In genomic region chr2:210477496-210477895, GRCh38 we compare ENCODE assay signal across 8 cellular contexts. TPM values are rescaled to one million over a fixed set of nuclear protein-coding genes. Genes with fewer than 3 reads are reported as not detected.
A peak's percentile ranks its signal among the peaks of the same experiment; 100 is the strongest.
DNase-seq lines count a peak whose midpoint lies in the region; ATAC-seq and TF ChIP-seq lines count a peak whose summit lies in the region.

No MANE protein-coding gene starts in this region.

- POLR2A ChIA-PET in AG04449 (lab: Yijun Ruan, JAX) (no interaction called here), HEK293 (lab: Yijun Ruan, JAX) (no interaction called here)
- POLR2A ChIA-PET in activated CD4-positive, alpha-beta T cell treated with anti-CD3 and anti-CD28 coated beads, Interleukin-2, amount 10 ng/mL, durations not matched to agents 7 days and 5 days (lab: Charles Lee), result no interaction called here

- H3K27ac Mint-ChIP-seq in activated CD4-positive, alpha-beta T cell treated with anti-CD3 and anti-CD28 coated beads, Interleukin-2, amount 10 ng/mL, durations not matched to agents 7 days and 5 days, result peak overlapping the region; percentile 98

- ATAC-seq in sciatic nerve (peak; percentile 70), GM18868 (IDR thresholded peaks at IDR 0.05; ENCODE audit: unreplicated experiment) (no peak), HG03139 (IDR thresholded peaks at IDR 0.05; ENCODE audit: unreplicated experiment) (no peak)

- no peaks in the 10 kb centered on the region for H3K4me1 ChIP-seq in HEK293 (ENCODE audit: control insufficient read depth, insufficient read depth, low read length)

- no peak overlapping the region for H3K27ac ChIP-seq in HEK293 (ENCODE audit: extremely low read depth, low read depth, low read length)

- H3K36me3 Mint-ChIP-seq in activated CD4-positive, alpha-beta T cell treated with anti-CD3 and anti-CD28 coated beads, Interleukin-2, amount 10 ng/mL, durations not matched to agents 7 days and 5 days (ENCODE audit: low read depth), result peaks cover 4% of the 10 kb centered on the region

- peak; percentile 10 for DNase-seq in AG04449 (ENCODE audit: low read depth, low spot score)
- DNase-seq in activated CD4-positive, alpha-beta T cell treated with anti-CD3 and anti-CD28 coated beads, Interleukin-2, amount 10 ng/mL, durations not matched to agents 7 days and 5 days, result peak; percentile 27
- peak; percentile 69 to 76 for DNase-seq in foreskin fibroblast
- peak; percentile 58 for DNase-seq in sciatic nerve (ENCODE audit: low spot score)
- DNase-seq in effector CD4-positive, alpha-beta T cell, result no peak

- no peaks in the 10 kb centered on the region for H3K9me3 Mint-ChIP-seq in activated CD4-positive, alpha-beta T cell treated with anti-CD3 and anti-CD28 coated beads, Interleukin-2, amount 10 ng/mL, durations not matched to agents 7 days and 5 days

- CTCF ChIA-PET in AG04449 (lab: Yijun Ruan, JAX), result interaction anchor here (2.4 kb wide), 1 partner anchor 25 kb away, joined by 7 read pairs; no protein-coding TSS in a partner anchor
- CTCF ChIA-PET in HEK293 (lab: Yijun Ruan, JAX), result interaction anchor here (1.4 kb wide), 1 partner anchor 25 kb away, joined by 3 read pairs; no protein-coding TSS in a partner anchor
- CTCF ChIA-PET in activated CD4-positive, alpha-beta T cell treated with anti-CD3 and anti-CD28 coated beads, Interleukin-2, amount 10 ng/mL, durations not matched to agents 7 days and 5 days (lab: Charles Lee), result interaction anchor here (1.0 kb wide), 1 partner anchor 9 kb away, joined by 4 read pairs; no protein-coding TSS in a partner anchor

- H3K4me3 Mint-ChIP-seq in activated CD4-positive, alpha-beta T cell treated with anti-CD3 and anti-CD28 coated beads, Interleukin-2, amount 10 ng/mL, durations not matched to agents 7 days and 5 days, result peak overlapping the region; percentile 97

- intact Hi-C loops in sciatic nerve (cut with DNase I), result no loop called here

- H3K4me3 ChIP-seq in AG04449 (ENCODE audit: low read depth, low read length) (peak overlapping the region; percentile 78), HEK293 (ENCODE audit: low read depth, low read length) (no peak overlapping the region), foreskin fibroblast (ENCODE audit: low read depth in 1 of 2, low read length in 2 of 2) (peak overlapping the region; percentile 76 to 82)

- no peak for TF ChIP-seq CTCF in AG04449 (IDR thresholded peaks at IDR 0.05; ENCODE audit: insufficient read depth, low read length, missing control alignments)
- TF ChIP-seq CTCF in HEK293 (tag by site-specific recombination; IDR thresholded peaks at IDR 0.05), result no peak
- no peak for TF ChIP-seq CTCF in foreskin fibroblast (IDR thresholded peaks at IDR 0.05; ENCODE audit: low read depth, low read length)

- H3K4me1 Mint-ChIP-seq in activated CD4-positive, alpha-beta T cell treated with anti-CD3 and anti-CD28 coated beads, Interleukin-2, amount 10 ng/mL, durations not matched to agents 7 days and 5 days, result peaks cover 41% of the 10 kb centered on the region

- H3K36me3 ChIP-seq in HEK293 (ENCODE audit: control insufficient read depth in 2 of 2, insufficient read depth in 1 of 2, low read length in 2 of 2), result peaks cover 14 to 20% of the 10 kb centered on the region in 2 experiments; a peak in 2 of 3 replicates

- H3K27me3 Mint-ChIP-seq in activated CD4-positive, alpha-beta T cell treated with anti-CD3 and anti-CD28 coated beads, Interleukin-2, amount 10 ng/mL, durations not matched to agents 7 days and 5 days, result no peaks in the 10 kb centered on the region

- H3K9me3 ChIP-seq in HEK293 (ENCODE audit: control insufficient read depth, insufficient read depth, low read depth, low read length), result no peaks in the 10 kb centered on the region

TF ChIP-seq in HEK293, 187 proteins besides CTCF, POLR2A, EP300 and RAD21 (continues in another document):
- TF ChIP-seq ZNF692 (tag by site-specific recombination; IDR thresholded peaks at IDR 0.05) (0 out of 2 replicates have a peak, but pooled peaks have one; percentile 23), ZNF610 (tag by site-specific recombination; IDR thresholded peaks at IDR 0.05; ENCODE audit: borderline replicate concordance) (no peak), ZNF292 (tag by site-specific recombination; IDR thresholded peaks at IDR 0.05; ENCODE audit: borderline replicate concordance, low read depth) (no peak), PRDM1 (tag by site-specific recombination; IDR thresholded peaks at IDR 0.05) (peak; percentile 72; the same call in 1 of the 2 replicates), SP3 (tag by site-specific recombination; IDR thresholded peaks at IDR 0.05) (peak; percentile 43), ZNF391 (tag by site-specific recombination; IDR thresholded peaks at IDR 0.05; ENCODE audit: borderline replicate concordance, low read depth) (no peak), ZNF555 (tag by site-specific recombination; conservative IDR thresholded peaks at IDR 0.05) (no peak), ZFP37 (tag by site-specific recombination; IDR thresholded peaks at IDR 0.05) (no peak), RBAK (tag by site-specific recombination; IDR thresholded peaks at IDR 0.05) (no peak), SP2 (tag by site-specific recombination; IDR thresholded peaks at IDR 0.05) (peak; percentile 18; the same call in 1 of the 2 replicates), ZNF18 (tag by site-specific recombination; IDR thresholded peaks at IDR 0.05) (no peak), REPIN1 (tag by site-specific recombination; IDR thresholded peaks at IDR 0.05; ENCODE audit: low read depth) (no peak), GFI1B (tag by site-specific recombination; IDR thresholded peaks at IDR 0.05) (no peak), ZBTB6 (tag by site-specific recombination; IDR thresholded peaks at IDR 0.05) (0 out of 2 replicates have a peak, but pooled peaks have one; percentile 24), ZNF596 (tag by site-specific recombination; IDR thresholded peaks at IDR 0.05) (no peak), ZBTB17 (tag by site-specific recombination; IDR thresholded peaks at IDR 0.05) (peak; percentile 77), ZBTB48 (tag by site-specific recombination; IDR thresholded peaks at IDR 0.05) (no peak), ZNF239 (tag by site-specific recombination; IDR thresholded peaks at IDR 0.05) (no peak)

RNA-seq across cellular contexts. Expression of gene LANCL1, which starts 0.9 kb away (rescaled TPM):
- total RNA-seq in activated CD4-positive, alpha-beta T cell treated with anti-CD3 and anti-CD28 coated beads, Interleukin-2, amount 10 ng/mL, durations not matched to agents 7 days and 5 days, result 10 to 100 TPM; 34.3 to 39.5 TPM
- 46.0 TPM for total RNA-seq in sciatic nerve
